In genomic region chr1:45123358-45123757, GRCh38 we compare ENCODE assay signal across 17 cellular contexts.
DNase-seq lines count a peak whose midpoint lies in the region; ATAC-seq, FAIRE-seq and TF ChIP-seq lines count a peak whose summit lies in the region.
"Had no signal": no experiment of that assay in that cellular context is flagged by ENCODE, and none has a peak within 500 bp of the region (broad histone marks: within the 10 kb centered on the region; RNA-seq: fewer than 3 reads in every experiment).

No MANE protein-coding gene starts in this region.

- no peaks in the 10 kb centered on the region for H3K79me2 ChIP-seq in KMS-11 (ENCODE audit: insufficient read depth, low read depth)
- no peaks in the 10 kb centered on the region for H3K79me2 ChIP-seq in K562 (ENCODE audit: control insufficient read depth, insufficient read depth, low read length)

- no peak for ATAC-seq in K562
- no peak for ATAC-seq in left cardiac atrium
- ATAC-seq: CD8-positive, alpha-beta T cell; HCT116 had no signal

- TF ChIP-seq CTCF in KMS-11 (conservative IDR thresholded peaks at IDR 0.05; ENCODE audit: low read depth, low read length) (no peak), K562 (IDR thresholded peaks at IDR 0.05 in 2 of 3, conservative IDR thresholded peaks at IDR 0.05 in 1 of 3; ENCODE audit: insufficient read depth in 2 of 3, low read depth in 1 of 3, low read length in 3 of 3) (no peak), type B pancreatic cell (conservative IDR thresholded peaks at IDR 0.05) (no peak)

- H3K9me3 ChIP-seq in K562 (replicated peaks; ENCODE audit: control insufficient read depth, insufficient read depth, low read depth, low read length): no peaks in the 10 kb centered on the region

- H3K9me3 Mint-ChIP-seq in type B pancreatic cell: no peaks in the 10 kb centered on the region
- H3K9me3 Mint-ChIP-seq: CD8-positive, alpha-beta T cell; GM23338 had no signal

- CTCF ChIA-PET in K562 (lab: Yijun Ruan, JAX; ENCODE audit: low intra/inter-chr PET ratio): no interaction called here

- no peak for TF ChIP-seq POLR2A in K562 (conservative IDR thresholded peaks at IDR 0.05)

- H3K4me3 ChIP-seq in KMS-11 (IDR thresholded peaks at IDR 0.05; ENCODE audit: insufficient read depth, low read depth, low read length) (no peak overlapping the region), K562 (no peak overlapping the region)
- H3K4me3 ChIP-seq: BLaER1 treated with 17β-estradiol and CSF1 and Interleukin-3, amounts not matched to agents 10 nM and 100 nM; GM23338 had no signal

- H4K20me1 ChIP-seq in KMS-11 (ENCODE audit: insufficient read depth) (no peaks in the 10 kb centered on the region), K562 (replicated peaks; ENCODE audit: control insufficient read depth, insufficient read depth, low read length) (no peaks in the 10 kb centered on the region)
- H4K20me1 ChIP-seq: BLaER1 treated with 17β-estradiol and CSF1 and Interleukin-3, amounts not matched to agents 10 nM and 100 nM had no signal

- H3K4me1 ChIP-seq in KMS-11 (ENCODE audit: low read depth, poor library complexity, severe bottlenecking) (peaks cover 71% of the 10 kb centered on the region), K562 (replicated peaks in 1 of 2; ENCODE audit: control insufficient read depth in 2 of 2, insufficient read depth in 2 of 2, low read length in 2 of 2) (no peaks in the 10 kb centered on the region)
- H3K4me1 ChIP-seq: BLaER1 treated with 17β-estradiol and CSF1 and Interleukin-3, amounts not matched to agents 10 nM and 100 nM had no signal

- WGBS in K562 (ENCODE audit: insufficient coverage, low coverage, missing lambda C conversion rate): 2% methylated on average over 2 of the region's 2 CpGs

- no TSS peak for BruUV-seq in K562 (replicated peaks; lab: Mats Ljungman, UMichigan)

- H3K9ac ChIP-seq in KMS-11 (peak overlapping the region; percentile 55), K562 (ENCODE audit: insufficient read depth in 1 of 2, low read depth in 2 of 2, low read length in 2 of 2) (no peak overlapping the region)
- H3K9ac ChIP-seq: BLaER1 treated with 17β-estradiol and CSF1 and Interleukin-3, amounts not matched to agents 10 nM and 100 nM had no signal

- H3K27ac ChIP-seq in KMS-11: peak overlapping the region; percentile 84
- H3K27ac ChIP-seq in K562 (ENCODE audit: extremely low read depth, low read depth, low read length): no peak overlapping the region
- H3K27ac ChIP-seq: BLaER1 treated with 17β-estradiol and CSF1 and Interleukin-3, amounts not matched to agents 10 nM and 100 nM had no signal

- no peak overlapping the region for H3K4me3 Mint-ChIP-seq in type B pancreatic cell
- H3K4me3 Mint-ChIP-seq: B cell; CD8-positive, alpha-beta T cell; GM23338 had no signal

- H3K27me3 ChIP-seq in KMS-11 (ENCODE audit: insufficient read depth, low read depth): no peaks in the 10 kb centered on the region
- H3K27me3 ChIP-seq in K562 (ENCODE audit: control insufficient read depth in 2 of 2, insufficient read depth in 2 of 2, low read length in 2 of 2): peaks cover 4 to 9% of the 10 kb centered on the region in 2 experiments; a peak in 4 of 5 replicates
- H3K27me3 ChIP-seq: BLaER1 treated with 17β-estradiol and CSF1 and Interleukin-3, amounts not matched to agents 10 nM and 100 nM had no signal

- intact Hi-C loops in K562 (cut with micrococcal nuclease): no loop called here
- intact Hi-C loops in left cardiac atrium (cut with DNase I): no loop called here

- H3K36me3 ChIP-seq in KMS-11 (ENCODE audit: insufficient read depth) (no peaks in the 10 kb centered on the region), K562 (ENCODE audit: control insufficient read depth, insufficient read depth, low read length) (no peaks in the 10 kb centered on the region)
- H3K36me3 ChIP-seq: BLaER1 treated with 17β-estradiol and CSF1 and Interleukin-3, amounts not matched to agents 10 nM and 100 nM had no signal

- H2AFZ ChIP-seq in KMS-11 (ENCODE audit: low read depth) (peak overlapping the region; percentile 34), K562 (ENCODE audit: low read depth, low read length) (no peak overlapping the region)
- H2AFZ ChIP-seq: GM23338 had no signal

- TF ChIP-seq EP300 in K562 (IDR thresholded peaks at IDR 0.05; ENCODE audit: low read length): no peak

- H3K27me3 Mint-ChIP-seq in type B pancreatic cell: no peaks in the 10 kb centered on the region

- in situ Hi-C loops in K562 (cut with MboI): no loop called here

- no peak for FAIRE-seq in K562 (lab: Jason Lieb, UNC)
- peak; percentile 86 for FAIRE-seq in frontal cortex (lab: Jason Lieb, UNC)
- FAIRE-seq: H54 had no signal

- DNase-seq in K562 (ENCODE audit: extremely low read depth in 1 of 4, low spot score in 3 of 4) (no peak), frontal cortex (ENCODE audit: low spot score in 2 of 2) (no peak), amygdala (lab: John Stamatoyannopoulos, UW) (no peak), left cardiac atrium (no peak), type B pancreatic cell (ENCODE audit: extremely low spot score, unreplicated experiment) (no peak), Ammon's horn (ENCODE audit: low spot score) (no peak)
- DNase-seq: 8988T; Calu3; CD8-positive, alpha-beta T cell; DMS79 treated with DMSO at 0.1 percent for 48 hours; GF-D8 had no signal

- H3K4me1 Mint-ChIP-seq in type B pancreatic cell (ENCODE audit: unreplicated experiment): no peaks in the 10 kb centered on the region
- H3K4me1 Mint-ChIP-seq: B cell, GM23338 had no signal

- no peaks in the 10 kb centered on the region for H3K9me1 ChIP-seq in K562 (ENCODE audit: control insufficient read depth, insufficient read depth, low read length)

- no peak for TF ChIP-seq RAD21 in K562 (CRISPR knock-in tag; conservative IDR thresholded peaks at IDR 0.05 in 1 of 2, IDR thresholded peaks at IDR 0.05 in 1 of 2)

- H3K27ac Mint-ChIP-seq in type B pancreatic cell: no peak overlapping the region
- H3K27ac Mint-ChIP-seq: B cell; CD8-positive, alpha-beta T cell; GM23338 had no signal

- H3K36me3 Mint-ChIP-seq in type B pancreatic cell: no peaks in the 10 kb centered on the region
- H3K36me3 Mint-ChIP-seq: CD8-positive, alpha-beta T cell had no signal

- POLR2A ChIA-PET in K562 (lab: Yijun Ruan, JAX): no interaction called here

- H3K4me2 ChIP-seq in KMS-11: peak overlapping the region; percentile 98
- no peak overlapping the region for H3K4me2 ChIP-seq in K562 (ENCODE audit: insufficient read depth, low read length)
- H3K4me2 ChIP-seq: BLaER1 treated with 17β-estradiol and CSF1 and Interleukin-3, amounts not matched to agents 10 nM and 100 nM; GM23338 had no signal

TF ChIP-seq in K562, 482 proteins besides CTCF, POLR2A, EP300 and RAD21 (continues in another document):
- TF ChIP-seq HBP1 (CRISPR knock-in tag; IDR thresholded peaks at IDR 0.05) (no peak), PKNOX1 (IDR thresholded peaks at IDR 0.05) (0 out of 2 replicates have a peak, but pooled peaks have one; percentile 8), ZC3H8 (IDR thresholded peaks at IDR 0.05) (no peak), FOXJ2 (tag; IDR thresholded peaks at IDR 0.05) (0 out of 2 replicates have a peak, but pooled peaks have one; percentile 51), ZBTB11 (CRISPR knock-in tag; IDR thresholded peaks at IDR 0.05) (no peak), SNIP1 (IDR thresholded peaks at IDR 0.05; ENCODE audit: low read depth) (no peak), KLF1 (tag; IDR thresholded peaks at IDR 0.05) (no peak), ADNP (tag; IDR thresholded peaks at IDR 0.05) (no peak), LARP7 (IDR thresholded peaks at IDR 0.05) (0 out of 2 replicates have a peak, but pooled peaks have one; percentile 15)
